ENCODE assay signal across 6 cellular contexts in the genomic region with DNA sequence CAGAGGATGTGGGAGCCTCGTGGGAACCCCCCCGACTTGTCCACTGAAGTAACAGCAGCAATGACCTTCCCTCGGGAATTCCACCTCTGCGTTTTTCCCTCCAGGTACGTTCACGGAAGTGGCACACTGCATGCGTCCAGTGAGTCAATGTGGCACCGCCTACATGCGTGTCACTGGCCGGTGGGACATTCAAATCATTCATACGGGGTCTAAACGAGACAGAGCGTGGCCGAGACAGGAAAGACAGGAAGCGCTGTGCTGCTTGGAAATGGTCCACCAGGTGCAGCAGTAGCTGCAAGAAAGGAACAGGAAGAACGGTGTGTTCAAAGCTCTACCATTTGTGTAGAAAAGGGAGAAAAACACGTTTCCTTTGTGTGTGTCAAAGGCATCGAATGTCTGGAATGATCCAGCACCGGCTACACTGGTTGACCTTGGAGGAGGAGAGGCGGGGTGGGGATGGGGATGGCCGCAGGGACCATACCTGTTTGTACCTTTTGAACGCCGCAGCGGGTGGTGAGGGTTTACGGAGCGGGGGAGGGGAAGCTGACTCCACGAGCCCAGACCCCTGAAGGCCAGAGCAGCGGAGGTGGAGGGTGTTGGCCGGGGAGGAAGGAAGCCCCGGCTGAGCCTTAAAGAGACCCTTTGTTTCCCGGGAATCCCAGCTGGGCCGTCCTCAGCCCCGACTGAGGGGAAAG. TPM values are rescaled to one million over a fixed set of nuclear protein-coding genes. Genes with fewer than 3 reads are reported as not detected.
DNase-seq lines count a peak whose midpoint lies in the region; ATAC-seq lines count a peak whose summit lies in the region.

No MANE protein-coding gene starts in this region.

- no peaks in the 10 kb centered on the region for H3K9me3 ChIP-seq in duodenal mucosa (ENCODE audit: control insufficient read depth in 1 of 2, low read length in 2 of 2)

- DNase-seq in Right ventricle myocardium superior (peak; percentile 45), left cardiac atrium (no peak), retina (peak; percentile 50)

- peak overlapping the region; percentile 61 to 66 for H3K9ac ChIP-seq in duodenal mucosa (ENCODE audit: low read depth in 1 of 2, low read length in 2 of 2)

- H3K4me1 ChIP-seq in duodenal mucosa (ENCODE audit: control insufficient read depth in 1 of 2, insufficient read depth in 2 of 2, low read length in 2 of 2) = peaks cover 17 to 27% of the 10 kb centered on the region in 2 donors

- H3K36me3 ChIP-seq in duodenal mucosa (ENCODE audit: control insufficient read depth in 1 of 2, insufficient read depth in 2 of 2, low read length in 2 of 2) = no peaks in the 10 kb centered on the region

- peak overlapping the region; percentile 80 to 84 for H3K4me3 ChIP-seq in duodenal mucosa (ENCODE audit: low read depth in 1 of 2, low read length in 2 of 2)

- ATAC-seq in Right ventricle myocardium superior (ENCODE audit: poor library complexity) (no peak), left cardiac atrium (no peak), HG03457 (IDR thresholded peaks at IDR 0.05; ENCODE audit: unreplicated experiment) (no peak), GM18520 (IDR thresholded peaks at IDR 0.05; ENCODE audit: unreplicated experiment) (no peak)

- intact Hi-C loops in Right ventricle myocardium superior (cut with DNase I) = no loop called here
- intact Hi-C loops in left cardiac atrium (cut with DNase I) = no loop called here

- no peaks in the 10 kb centered on the region for H3K27me3 ChIP-seq in duodenal mucosa (ENCODE audit: control insufficient read depth in 1 of 2, insufficient read depth in 2 of 2, low read length in 2 of 2)

- H3K27ac ChIP-seq in duodenal mucosa (ENCODE audit: low read depth, low read length) = peak overlapping the region; percentile 39

RNA-seq across cellular contexts. Expression of a gene that starts 1.7 kb away (rescaled TPM):
- total RNA-seq in Right ventricle myocardium superior = 28.1 TPM
- 10 to 100 TPM; 27.3 to 33.5 TPM for total RNA-seq in left cardiac atrium

RNA-seq across cellular contexts. Expression of a gene that starts 13.1 kb away (rescaled TPM):
- 79.6 TPM for total RNA-seq in Right ventricle myocardium superior
- total RNA-seq in left cardiac atrium = 10 to 100 TPM; 63.2 to 63.4 TPM

RNA-seq across cellular contexts. Expression of a gene that starts 13.5 kb away (rescaled TPM):
- total RNA-seq in Right ventricle myocardium superior (81.6 TPM), left cardiac atrium (10 to 100 TPM; 45.3 to 71.1 TPM)

RNA-seq across cellular contexts. Expression of a gene that starts 18.2 kb away (rescaled TPM):
- total RNA-seq in Right ventricle myocardium superior = 9.1 TPM
- total RNA-seq in left cardiac atrium = 10 to 100 TPM in 1 of 2 donors, 1 to 10 TPM in 1; 8.9 to 15.9 TPM

RNA-seq across cellular contexts. Expression of a gene that starts 30.9 kb away (rescaled TPM):
- total RNA-seq in Right ventricle myocardium superior = 14.0 TPM
- total RNA-seq in left cardiac atrium = 10 to 100 TPM; 10.9 to 12.3 TPM
